ENCODE assay signal across 20 cellular contexts in genomic region chr9:120136685-120137084, GRCh38.
"Had no signal": no experiment of that assay in that cellular context is flagged by ENCODE, and none has a peak within 500 bp of the region (broad histone marks: within the 10 kb centered on the region; RNA-seq: fewer than 3 reads in every experiment).

No MANE protein-coding gene starts in this region.

- H3K27me3 Mint-ChIP-seq: activated B cell treated with CpG ODN at 0.5 μM for 24 hours; activated CD4-positive, alpha-beta memory T cell treated with anti-CD3 and anti-CD28 coated beads for 36 hours; activated CD8-positive, alpha-beta memory T cell treated with anti-CD3 and anti-CD28 coated beads, Interleukin-2, amount 10 ng/mL, durations not matched to agents 7 days and 5 days; T-helper 17 cell had no signal

- ATAC-seq: activated CD8-positive, alpha-beta memory T cell treated with anti-CD3 and anti-CD28 coated beads, Interleukin-2, amount 10 ng/mL, durations not matched to agents 7 days and 5 days; body of pancreas; left lung; naive thymus-derived CD4-positive, alpha-beta T cell; right lobe of liver; T-helper 17 cell had no signal

- H3K4me1 Mint-ChIP-seq: activated B cell treated with CpG ODN at 0.5 μM for 24 hours; activated CD8-positive, alpha-beta memory T cell treated with anti-CD3 and anti-CD28 coated beads, Interleukin-2, amount 10 ng/mL, durations not matched to agents 7 days and 5 days; naive thymus-derived CD4-positive, alpha-beta T cell; T-helper 17 cell had no signal

- H3K27ac ChIP-seq: body of pancreas, left lung, right lobe of liver, tibial nerve had no signal

- H3K27me3 ChIP-seq: body of pancreas, left lung, right lobe of liver, tibial nerve had no signal

- H3K4me1 ChIP-seq: body of pancreas, left lung, right lobe of liver, tibial nerve had no signal

- H3K9me3 ChIP-seq: right lobe of liver had no signal

- DNase-seq: activated B cell treated with CpG ODN at 0.5 μM for 24 hours; activated CD4-positive, alpha-beta memory T cell treated with anti-CD3 and anti-CD28 coated beads for 36 hours; activated CD4-positive, alpha-beta T cell treated with anti-CD3 and anti-CD28 coated beads for 48 hours; activated CD8-positive, alpha-beta memory T cell treated with anti-CD3 and anti-CD28 coated beads, Interleukin-2, amount 10 ng/mL, durations not matched to agents 7 days and 5 days; activated naive CD4-positive, alpha-beta T cell; body of pancreas; foreskin fibroblast; left lung; naive thymus-derived CD4-positive, alpha-beta T cell; occipital lobe; right lobe of liver; small intestine; stimulated activated CD4-positive, alpha-beta T cell treated with anti-CD3 and anti-CD28 coated beads, Interleukin-15, amount 100 ng/mL, for 24 hours; stimulated activated naive CD4-positive, alpha-beta T cell treated with Interleukin-2 at 50 U/mL for 16 hours; SW 1271; T-helper 17 cell had no signal

- H3K27ac Mint-ChIP-seq: activated B cell treated with CpG ODN at 0.5 μM for 24 hours; activated CD4-positive, alpha-beta memory T cell treated with anti-CD3 and anti-CD28 coated beads for 36 hours; activated CD8-positive, alpha-beta memory T cell treated with anti-CD3 and anti-CD28 coated beads, Interleukin-2, amount 10 ng/mL, durations not matched to agents 7 days and 5 days; activated T-helper 2 cell treated with anti-CD3 and anti-CD28 coated beads, Interferon-gamma antibody, Interleukin-2, Interleukin-4, amounts not matched to agents 10 μg/mL and 5 μg/mL and 100 μg/mL, durations not matched to agents 14 hours and 24 hours and 36 hours; naive thymus-derived CD4-positive, alpha-beta T cell; T-helper 17 cell had no signal

- H3K36me3 Mint-ChIP-seq: activated CD4-positive, alpha-beta memory T cell treated with anti-CD3 and anti-CD28 coated beads for 36 hours; activated CD8-positive, alpha-beta memory T cell treated with anti-CD3 and anti-CD28 coated beads, Interleukin-2, amount 10 ng/mL, durations not matched to agents 7 days and 5 days had no signal

- H3K4me3 ChIP-seq: body of pancreas, left lung, lung, right lobe of liver, tibial nerve had no signal

- FAIRE-seq: small intestine had no signal

- H3K4me3 Mint-ChIP-seq: activated B cell treated with CpG ODN at 0.5 μM for 24 hours; activated CD4-positive, alpha-beta memory T cell treated with anti-CD3 and anti-CD28 coated beads for 36 hours; activated CD8-positive, alpha-beta memory T cell treated with anti-CD3 and anti-CD28 coated beads, Interleukin-2, amount 10 ng/mL, durations not matched to agents 7 days and 5 days; naive thymus-derived CD4-positive, alpha-beta T cell; neural crest cell; T-helper 17 cell had no signal

- H3K36me3 ChIP-seq: left lung, right lobe of liver, tibial nerve had no signal
